ENCODE assay signal across 1 cellular context in genomic region chr19:47369923-47370625, GRCh38.
TF ChIP-seq lines count a peak whose summit lies in the region.

No MANE protein-coding gene starts in this region.

TF ChIP-seq in A549, 52 proteins besides CTCF, POLR2A, EP300 and RAD21 (continued from another document):
- TF ChIP-seq REST (IDR thresholded peaks at IDR 0.05) (no peak), CHD4 (IDR thresholded peaks at IDR 0.05; ENCODE audit: borderline replicate concordance) (no peak), ZSCAN20 (CRISPR knock-in tag; IDR thresholded peaks at IDR 0.05) (no peak), JUN (IDR thresholded peaks at IDR 0.05) (no peak), BCL3 (IDR thresholded peaks at IDR 0.05) (no peak), TFCP2L1 (CRISPR knock-in tag; IDR thresholded peaks at IDR 0.05) (no peak), GATA3 (IDR thresholded peaks at IDR 0.05; ENCODE audit: borderline replicate concordance) (no peak), ZNF302 (CRISPR knock-in tag; IDR thresholded peaks at IDR 0.05) (no peak), JUNB (IDR thresholded peaks at IDR 0.05) (no peak)
